In genomic region chr4:47463235-47463956, GRCh38 we compare ENCODE assay signal across 8 cellular contexts. TPM values are rescaled to one million over a fixed set of nuclear protein-coding genes. Genes with fewer than 3 reads are reported as not detected.
DNase-seq lines count a peak whose midpoint lies in the region; ATAC-seq and TF ChIP-seq lines count a peak whose summit lies in the region.

TSS of gene COMMD8 (minus strand) at chr4:47463702. CDS start at chr4:47463651, 51 bp downstream.

- H3K4me1 ChIP-seq in heart right ventricle (peaks cover 0 to 29% (median 16%) of the 10 kb centered on the region in 9 donors), upper lobe of left lung (peaks cover 5 to 19% (median 7%) of the 10 kb centered on the region in 4 donors)

- peak within 1 kb of the TSS; percentile 60 to 92 (median 86) for H3K4me3 ChIP-seq in heart right ventricle
- H3K4me3 ChIP-seq in upper lobe of left lung = peak within 1 kb of the TSS; percentile 61 to 96 (median 76)

- DNase-seq in GM13977 (ENCODE audit: low spot score) (peak; percentile 92), NCI-H146 treated with DMSO at 0.1 percent for 48 hours (lab: John Stamatoyannopoulos, UW; ENCODE audit: unreplicated experiment) (peak; percentile 92), amniotic stem cell (lab: John Stamatoyannopoulos, UW) (peak; percentile 87), heart right ventricle (peak; percentile 96 to 97), posterior cingulate gyrus (peak; percentile 94 to 99 (median 96)), upper lobe of left lung (peak; percentile 98)

- H3K27ac ChIP-seq in heart right ventricle (peak within 1 kb of the TSS; percentile 32 to 95 (median 88)), upper lobe of left lung (peak within 1 kb of the TSS; percentile 57 to 93 (median 82))

- TF ChIP-seq POLR2A in upper lobe of left lung (IDR thresholded peaks at IDR 0.05) = peak in 1 of 4 donors; percentile 74

- intact Hi-C loops in T-helper 1 cell treated with Interleukin-12 subunit alpha and Interleukin-12 subunit beta and Interleukin-4 antibody, amounts not matched to agents 30 ng/mL and 1 ng/mL, for 36 hours (cut with micrococcal nuclease) = loop anchor here (1.0 to 10.0 kb wide), 13 partner anchors 22 to 1368 kb away; partner anchors contain the start of genes ATP10D, CORIN, FRYL and NFXL1
- intact Hi-C loops in heart right ventricle (cut with DNase I) (loop anchor here in 6 of 10 donors (1.0 to 10.0 kb wide), 4 partner anchors 21 to 101 kb away; partner anchors contain the start of gene ATP10D (in 4 of the 6)), posterior cingulate gyrus (cut with DNase I) (loop anchor here (1.0 to 5.0 kb wide), 2 partner anchors 22 to 99 kb away; partner anchors contain the start of gene ATP10D)

- ATAC-seq in HG02884 (IDR thresholded peaks at IDR 0.05; ENCODE audit: unreplicated experiment) (peak; percentile 86), heart right ventricle (peak; percentile 99 to 100 (median 99)), upper lobe of left lung (ENCODE audit: low FRiP score in 2 of 2) (peak; percentile 95 to 99)

- no peaks in the 10 kb centered on the region for H3K27me3 ChIP-seq in heart right ventricle
- H3K27me3 ChIP-seq in upper lobe of left lung = no peaks in the 10 kb centered on the region

- WGBS in heart right ventricle, 2 donors = 1% methylated on average over 51 of the region's 51 CpGs
- WGBS in upper lobe of left lung, 2 donors = 1% methylated on average over 28 to 38 of the region's 51 CpGs

- TF ChIP-seq EP300 in upper lobe of left lung (IDR thresholded peaks at IDR 0.05) = no peak

- H3K9me3 ChIP-seq in heart right ventricle = no peaks in the 10 kb centered on the region
- H3K9me3 ChIP-seq in upper lobe of left lung = no peaks in the 10 kb centered on the region

- in situ Hi-C loops in GM13977 (cut with MboI; ENCODE audit: low pct_unique_long_range_greater_than_20kb, low sequenced_read_pairs, unreplicated experiment) = loop anchor here (25.0 kb wide), 1 partner anchor 99 kb away; no protein-coding TSS in a partner anchor

- H3K36me3 ChIP-seq in heart right ventricle = peaks cover 0 to 18% (median 4%) of the 10 kb centered on the region in 9 donors
- H3K36me3 ChIP-seq in upper lobe of left lung = peaks cover 0 to 12% (median 0%) of the 10 kb centered on the region in 4 donors

- TF ChIP-seq CTCF in GM13977 (IDR thresholded peaks at IDR 0.05; ENCODE audit: extremely low read depth, insufficient read depth, missing control alignments) (peak; percentile 22), heart right ventricle (IDR thresholded peaks at IDR 0.05) (peak in 7 of 9 donors; percentile 10 to 57 (median 43)), upper lobe of left lung (IDR thresholded peaks at IDR 0.05) (peak; percentile 16 to 74 (median 58))

RNA-seq across cellular contexts. Expression of gene COMMD8, which starts in this region (rescaled TPM):
- total RNA-seq in T-helper 1 cell treated with Interleukin-12 subunit alpha and Interleukin-12 subunit beta and Interleukin-4 antibody, amounts not matched to agents 30 ng/mL and 1 ng/mL, for 36 hours = 17.0 and 18.8 TPM in 2 replicates
- 10 to 100 TPM; 11.5 to 22.2 (median 15.2) TPM for total RNA-seq in heart right ventricle
- polyA plus RNA-seq in heart right ventricle = 10 to 100 TPM in 1 of 2 donors, 1 to 10 TPM in 1; 9.2 to 18.2 TPM
- 10 to 100 TPM in 5 of 6 donors, 1 to 10 TPM in 1; 6.3 to 17.2 (median 15.3) TPM for total RNA-seq in upper lobe of left lung

Comparison
In these comparisons a context has a peak if more than half of its experiments do, and no peak if none do; other contexts are left out.
1. Peak in every context shown above with its lines: DNase-seq, ATAC-seq, H3K4me3 ChIP-seq and H3K27ac ChIP-seq.